In genomic region chr2:20171445-20171977, GRCh38 we compare ENCODE assay signal across 29 cellular contexts. TPM values are rescaled to one million over a fixed set of nuclear protein-coding genes. Genes with fewer than 3 reads are reported as not detected.
DNase-seq lines count a peak whose midpoint lies in the region; ATAC-seq and TF ChIP-seq lines count a peak whose summit lies in the region.
"Had no signal": no experiment of that assay in that cellular context is flagged by ENCODE, and none has a peak within 500 bp of the region (broad histone marks: within the 10 kb centered on the region; RNA-seq: fewer than 3 reads in every experiment).

No MANE protein-coding gene starts in this region.

- no peaks in the 10 kb centered on the region for H3K9me2 ChIP-seq in SK-N-SH

- H3K36me3 ChIP-seq in SK-N-SH (replicated peaks in 1 of 2; ENCODE audit: control insufficient read depth in 1 of 2, insufficient read depth in 2 of 2, low read length in 1 of 2) (no peaks in the 10 kb centered on the region), vagina (no peaks in the 10 kb centered on the region)
- H3K36me3 ChIP-seq: tibial nerve had no signal

- H3K79me2 ChIP-seq in SK-N-SH (ENCODE audit: insufficient read depth): no peaks in the 10 kb centered on the region
- H3K79me2 ChIP-seq: parathyroid adenoma had no signal

- TF ChIP-seq CTCF in SK-N-SH (IDR thresholded peaks at IDR 0.05) (no peak), vagina (IDR thresholded peaks at IDR 0.05) (no peak), GM10266 (IDR thresholded peaks at IDR 0.05; ENCODE audit: control insufficient read depth, insufficient read depth, low read depth, missing control alignments) (no peak)

- no peak overlapping the region for H2AFZ ChIP-seq in SK-N-SH (ENCODE audit: low read depth)
- H2AFZ ChIP-seq: parathyroid adenoma had no signal

- POLR2A ChIA-PET in SK-N-SH (lab: Yijun Ruan, JAX): no interaction called here

- TF ChIP-seq RAD21 in SK-N-SH (IDR thresholded peaks at IDR 0.05; ENCODE audit: low read length): no peak

- no peak for ATAC-seq in SK-N-SH treated with all-trans-retinoic acid at 6 μM for 48 hours
- no peak for ATAC-seq in HG03045 (IDR thresholded peaks at IDR 0.05; ENCODE audit: unreplicated experiment)
- ATAC-seq: right cardiac atrium had no signal

- H3K27ac ChIP-seq in SK-N-SH (ENCODE audit: low read depth in 2 of 2, low read length in 1 of 2): 0 out of 4 replicates have a peak overlapping the region, but pooled peaks of 1 of the 2 experiments have one; percentile 3
- H3K27ac ChIP-seq in epithelial cell of prostate: peak overlapping the region; percentile 84
- peak overlapping the region; percentile 47 for H3K27ac ChIP-seq in vagina
- H3K27ac ChIP-seq: 22Rv1, HL-60, KMS-11, parathyroid adenoma, tibial nerve had no signal

- no peak overlapping the region for H3K4me2 ChIP-seq in SK-N-SH
- H3K4me2 ChIP-seq: KMS-11 had no signal

- 75% methylated on average over 3 of the region's 3 CpGs for WGBS in SK-N-SH (ENCODE audit: low lambda C conversion rate)

- H4K20me1 ChIP-seq in SK-N-SH (ENCODE audit: insufficient read depth): no peaks in the 10 kb centered on the region

- peak; percentile 55 for DNase-seq in SK-N-SH
- no peak for DNase-seq in epithelial cell of prostate (ENCODE audit: low read depth, low spot score)
- DNase-seq in mesenteric fat pad (ENCODE audit: low spot score): peak; percentile 59
- no peak for DNase-seq in vagina (ENCODE audit: extremely low spot score in 2 of 2)
- no peak for DNase-seq in HK-2 (ENCODE audit: unreplicated experiment)
- no peak for DNase-seq in GM10266 (ENCODE audit: extremely low spot score)
- DNase-seq: activated CD4-positive, alpha-beta memory T cell treated with anti-CD3 and anti-CD28 coated beads for 36 hours; activated CD4-positive, CD25-positive, alpha-beta regulatory T cell treated with anti-CD3 and anti-CD28 coated beads, Interleukin-2, amount 50 U/mL, for 72 hours; activated naive CD4-positive, alpha-beta T cell treated with anti-CD3 and anti-CD28 coated beads for 36 hours; C1 segment of cervical spinal cord; central memory CD4-positive, alpha-beta T cell; COR-L47; GOT3; kidney glomerular epithelial cell; NCI-H2081; NCI-H2227 treated with DMSO at 0.1 percent for 48 hours; NCI-H526 treated with DMSO at 0.1 percent for 48 hours; NK-92 treated with Interleukin-12 subunit alpha and Interleukin-12 subunit beta, amount 100 ng/mL, for 24 hours; stimulated activated CD4-positive, alpha-beta T cell treated with anti-CD3 and anti-CD28 coated beads, Interleukin-12 subunit alpha, Interleukin-12 subunit beta, amount 100 ng/mL, for 4 hours; stimulated activated CD4-positive, alpha-beta T cell treated with anti-CD3 and anti-CD28 coated beads, Interleukin-4, amount 100 ng/mL, for 1 hour; T-helper 2 cell had no signal

- no peak for TF ChIP-seq POLR2A in vagina (IDR thresholded peaks at IDR 0.05)

- no peak overlapping the region for H3K4me3 ChIP-seq in SK-N-SH (ENCODE audit: low read depth in 2 of 2, low read length in 1 of 2)
- H3K4me3 ChIP-seq in vagina: no peak overlapping the region
- H3K4me3 ChIP-seq: tibial nerve had no signal

- H3K4me1 ChIP-seq in SK-N-SH (ENCODE audit: control insufficient read depth in 1 of 2, insufficient read depth in 2 of 2, low read depth in 1 of 2, low read length in 1 of 2) (peaks cover 6 to 71% of the 10 kb centered on the region in 2 experiments; a peak in 2 of 4 replicates), vagina (peaks cover 47% of the 10 kb centered on the region)
- H3K4me1 ChIP-seq: parathyroid adenoma had no signal

- H3K27me3 ChIP-seq in SK-N-SH (ENCODE audit: insufficient read depth) (no peaks in the 10 kb centered on the region), vagina (no peaks in the 10 kb centered on the region)
- H3K27me3 ChIP-seq: tibial nerve had no signal

- no peaks in the 10 kb centered on the region for H3F3A ChIP-seq in SK-N-SH (replicated peaks; ENCODE audit: insufficient read depth)

- no peak overlapping the region for H3K9ac ChIP-seq in SK-N-SH
- H3K9ac ChIP-seq: KMS-11, parathyroid adenoma had no signal

- CTCF ChIA-PET in SK-N-SH (lab: Yijun Ruan, JAX): interaction anchor here (1.0 to 2.6 kb wide), 4 partner anchors 36 to 156 kb away, joined by 3 to 10 read pairs (median 3); partner anchors contain the start of gene SDC1

- intact Hi-C loops in vagina (cut with DNase I): no loop called here

- no peak for TF ChIP-seq EP300 in SK-N-SH (IDR thresholded peaks at IDR 0.05; ENCODE audit: borderline replicate concordance in 1 of 2, low read depth in 1 of 2, low read length in 1 of 2)

- H3K9me3 ChIP-seq in SK-N-SH: no peaks in the 10 kb centered on the region
- H3K9me3 ChIP-seq in vagina: no peaks in the 10 kb centered on the region
- H3K9me3 ChIP-seq: tibial nerve had no signal

TF ChIP-seq in SK-N-SH, 30 proteins besides CTCF, POLR2A, EP300 and RAD21:
- TF ChIP-seq USF1 (IDR thresholded peaks at IDR 0.05; ENCODE audit: borderline replicate concordance, low read depth) (no peak), TCF12 (IDR thresholded peaks at IDR 0.05) (no peak), ZBTB33 (IDR thresholded peaks at IDR 0.05; ENCODE audit: borderline replicate concordance, low read depth) (no peak)
TF ChIP-seq in SK-N-SH: peak in this region for 0.

TF ChIP-seq in SK-N-SH treated with all-trans-retinoic acid at 6 μM for 48 hours, 23 proteins besides CTCF, POLR2A, EP300 and RAD21:
- TF ChIP-seq CREB5 (CRISPR knock-in tag; IDR thresholded peaks at IDR 0.05; ENCODE audit: low read depth) (no peak), CSRNP3 (CRISPR knock-in tag; IDR thresholded peaks at IDR 0.05) (no peak), ZFP30 (CRISPR knock-in tag; IDR thresholded peaks at IDR 0.05) (no peak), ZNF8 (CRISPR knock-in tag; IDR thresholded peaks at IDR 0.05) (no peak), ZNF565 (CRISPR knock-in tag; conservative IDR thresholded peaks at IDR 0.05; ENCODE audit: low read depth) (no peak), ZFP3 (CRISPR knock-in tag; IDR thresholded peaks at IDR 0.05) (no peak), TOX (CRISPR knock-in tag; IDR thresholded peaks at IDR 0.05; ENCODE audit: borderline replicate concordance) (no peak), ZNF70 (CRISPR knock-in tag; IDR thresholded peaks at IDR 0.05) (no peak)

RNA-seq across cellular contexts. Expression of gene SDC1, which starts 53.4 kb away (rescaled TPM):
- polyA plus RNA-seq in SK-N-SH (2012; rRNA removed): 105 and 122 TPM in 2 replicates
- polyA plus RNA-seq in SK-N-SH (2012; cell fraction: cytosol; rRNA removed): 63.4 and 86.1 TPM in 2 replicates
- polyA plus RNA-seq in SK-N-SH (2012; cell fraction: nucleus; rRNA removed): 58.4 and 62.2 TPM in 2 replicates
- total RNA-seq in mesenteric fat pad (2.3 TPM), vagina (184 TPM)

Comparison
In these comparisons a context has a peak if more than half of its experiments do, and no peak if none do; other contexts are left out.
1. DNase-seq: peak in SK-N-SH (single experiment) and mesenteric fat pad (single experiment); none in epithelial cell of prostate (single experiment), vagina (0 of 2), HK-2 (single experiment) and GM10266 (single experiment).
2. RNA of gene SDC1, which starts 53.4 kb away (total RNA-seq): 184 TPM in vagina (single experiment); 2.3 TPM in mesenteric fat pad (single experiment); every median in the first group is over 10 times any median in the second.